In the genomic region with DNA sequence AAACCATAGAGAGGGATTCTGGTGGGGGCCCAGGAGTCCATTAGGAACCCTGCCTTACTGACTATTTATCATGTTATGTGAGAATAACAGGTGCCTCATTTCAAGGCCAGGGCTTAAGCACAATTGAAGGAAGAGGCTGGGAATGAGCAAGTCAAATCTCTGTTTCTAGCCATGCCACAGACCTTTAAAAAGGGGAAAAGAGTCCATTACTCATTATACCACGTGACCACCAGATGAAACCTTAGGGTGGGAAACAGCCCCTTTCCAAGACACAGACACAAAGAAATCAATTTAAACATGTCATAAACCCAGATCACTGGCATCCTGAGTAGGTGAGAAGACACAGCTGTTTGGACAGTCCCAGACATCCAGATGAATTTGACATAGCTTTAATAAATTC, we compare ENCODE assay signal across 14 cellular contexts. TPM values are rescaled to one million over a fixed set of nuclear protein-coding genes. Genes with fewer than 3 reads are reported as not detected.
DNase-seq lines count a peak whose midpoint lies in the region; ATAC-seq, FAIRE-seq and TF ChIP-seq lines count a peak whose summit lies in the region.
"Had no signal": no experiment of that assay in that cellular context is flagged by ENCODE, and none has a peak within 500 bp of the region (broad histone marks: within the 10 kb centered on the region; RNA-seq: fewer than 3 reads in every experiment).

No MANE protein-coding gene starts in this region.

- in situ Hi-C loops in GM12878 (cut with MboI): no loop called here

- H3K27ac ChIP-seq in GM12878 (ENCODE audit: control insufficient read depth, insufficient read depth) (no peak overlapping the region), mesendoderm (ENCODE audit: low read depth, low read length) (no peak overlapping the region)

- intact Hi-C loops in GM12878 (cut with micrococcal nuclease; ENCODE audit: unreplicated experiment): no loop called here

- no peak overlapping the region for H4K8ac ChIP-seq in mesendoderm (ENCODE audit: low read depth, low read length)

- no peaks in the 10 kb centered on the region for H3K79me1 ChIP-seq in mesendoderm (ENCODE audit: low read length)

- H3K27me3 ChIP-seq in GM12878 (replicated peaks in 1 of 2; ENCODE audit: control insufficient read depth in 2 of 2, insufficient read depth in 2 of 2, low read length in 1 of 2): no peaks in the 10 kb centered on the region
- no peaks in the 10 kb centered on the region for H3K27me3 ChIP-seq in mesendoderm (ENCODE audit: insufficient read depth, low read length, poor library complexity)
- H3K27me3 ChIP-seq: BE2C had no signal

- H3K9ac ChIP-seq in GM12878 (ENCODE audit: control insufficient read depth, insufficient read depth, low read length) (no peak overlapping the region), mesendoderm (ENCODE audit: low read length) (no peak overlapping the region)

- no peak overlapping the region for H3K27ac Mint-ChIP-seq in stimulated activated naive CD8-positive, alpha-beta T cell treated with anti-CD3 and anti-CD28 coated beads, Interleukin-15, amount 100 ng/mL, for 72 hours
- H3K27ac Mint-ChIP-seq: CD8-positive, alpha-beta T cell had no signal

- no peaks in the 10 kb centered on the region for H3K9me3 ChIP-seq in GM12878 (replicated peaks; ENCODE audit: control insufficient read depth, insufficient read depth, low read length)
- H3K9me3 ChIP-seq: BE2C had no signal

- H3K79me2 ChIP-seq in GM12878 (ENCODE audit: control insufficient read depth, insufficient read depth, low read length) (no peaks in the 10 kb centered on the region), mesendoderm (ENCODE audit: control insufficient read depth, insufficient read depth, low read length) (no peaks in the 10 kb centered on the region)

- H4K5ac ChIP-seq in mesendoderm (ENCODE audit: low read length): no peak overlapping the region

- RAD21 ChIA-PET in GM12878 (lab: Charles Lee; ENCODE audit: unreplicated experiment): interaction anchor here (1.2 kb wide), 1 partner anchor 9 kb away, joined by 3 read pairs; no protein-coding TSS in a partner anchor

- peaks cover 44% of the 10 kb centered on the region for H3K27me3 Mint-ChIP-seq in stimulated activated naive CD8-positive, alpha-beta T cell treated with anti-CD3 and anti-CD28 coated beads, Interleukin-15, amount 100 ng/mL, for 72 hours

- 0% methylated on average over 1 of the region's 1 CpG for WGBS in GM12878 (ENCODE audit: insufficient coverage, insufficient replicate concordance, low lambda C conversion rate, missing lambda C conversion rate)
- WGBS in mesendoderm (ENCODE audit: extremely low coverage, insufficient coverage, low lambda C conversion rate): no CpG with 5 or more reads among the region's 1 CpG

- H2BK15ac ChIP-seq in mesendoderm (replicated peaks; ENCODE audit: low read depth): peak overlapping the region; percentile 57

- no peak overlapping the region for H3K56ac ChIP-seq in mesendoderm (ENCODE audit: low read length)

- peak; percentile 43 for ATAC-seq in stimulated activated naive CD8-positive, alpha-beta T cell treated with anti-CD3 and anti-CD28 coated beads, Interleukin-15, Interleukin-2, amounts not matched to agents 100 U/mL and 50 U/mL, for 24 hours
- ATAC-seq in stimulated activated naive CD8-positive, alpha-beta T cell treated with anti-CD3 and anti-CD28 coated beads, Interleukin-15, amount 100 ng/mL, for 72 hours: no peak
- ATAC-seq in GM12878: no peak
- no peak for ATAC-seq in GM21717 (IDR thresholded peaks at IDR 0.05; ENCODE audit: unreplicated experiment)
- ATAC-seq in GM21381 (IDR thresholded peaks at IDR 0.05; ENCODE audit: unreplicated experiment): no peak
- ATAC-seq: CD8-positive, alpha-beta T cell had no signal

- H3K4me1 ChIP-seq in GM12878 (ENCODE audit: control insufficient read depth, insufficient read depth, low read length) (no peaks in the 10 kb centered on the region), mesendoderm (ENCODE audit: control insufficient read depth, low read depth, low read length) (peaks cover 4% of the 10 kb centered on the region)

- no peak overlapping the region for H3K23ac ChIP-seq in mesendoderm (ENCODE audit: low read length)

- H3K4me2 ChIP-seq in GM12878 (ENCODE audit: control insufficient read depth, insufficient read depth) (no peak overlapping the region), mesendoderm (ENCODE audit: low read length) (no peak overlapping the region)

- CTCF ChIA-PET in GM12878 (lab: Yijun Ruan, JAX): interaction anchor here (1.0 kb wide), 2 partner anchors 18 to 24 kb away, joined by 3 to 4 read pairs; no protein-coding TSS in a partner anchor

- no peak overlapping the region for H3K4me3 Mint-ChIP-seq in stimulated activated naive CD8-positive, alpha-beta T cell treated with anti-CD3 and anti-CD28 coated beads, Interleukin-15, amount 100 ng/mL, for 72 hours
- H3K4me3 Mint-ChIP-seq: CD8-positive, alpha-beta T cell had no signal

- TF ChIP-seq EP300 in GM12878 (IDR thresholded peaks at IDR 0.05; ENCODE audit: borderline replicate concordance in 1 of 2, control insufficient read depth in 1 of 2, low read depth in 2 of 2, low read length in 2 of 2): no peak

- H4K20me1 ChIP-seq in GM12878 (ENCODE audit: control insufficient read depth, insufficient read depth): no peaks in the 10 kb centered on the region

- no peak for TF ChIP-seq POLR2A in GM12878 (IDR thresholded peaks at IDR 0.05; ENCODE audit: low read depth, low read length)

- H3K4me1 Mint-ChIP-seq in stimulated activated naive CD8-positive, alpha-beta T cell treated with anti-CD3 and anti-CD28 coated beads, Interleukin-15, amount 100 ng/mL, for 72 hours: no peaks in the 10 kb centered on the region

- no TSS peak for BruUV-seq in GM12878 (replicated peaks; lab: Mats Ljungman, UMichigan)

- H2BK5ac ChIP-seq in mesendoderm (ENCODE audit: low read length): no peak overlapping the region

- no peak for TF ChIP-seq RAD21 in GM12878 (IDR thresholded peaks at IDR 0.05; ENCODE audit: insufficient read depth, low read depth, low read length)

- no peak overlapping the region for H2AFZ ChIP-seq in GM12878 (ENCODE audit: control insufficient read depth, low read depth, low read length)

- no peak overlapping the region for H2AK5ac ChIP-seq in mesendoderm (ENCODE audit: low read length)

- no peak for TF ChIP-seq CTCF in GM12878 (IDR thresholded peaks at IDR 0.05 in 2 of 3, conservative IDR thresholded peaks at IDR 0.05 in 1 of 3; ENCODE audit: control insufficient read depth in 2 of 3, extremely low read depth in 1 of 3, insufficient read depth in 1 of 3, low read depth in 3 of 3, low read length in 3 of 3)

- H3K4ac ChIP-seq in mesendoderm (ENCODE audit: low read depth, low read length): no peak overlapping the region

- SMC1A ChIA-PET in GM12878 (lab: Charles Lee; ENCODE audit: uncharacterized antibody, unreplicated experiment): interaction anchor here (1.0 to 1.2 kb wide), 3 partner anchors 8 to 39 kb away, joined by 3 to 6 read pairs (median 5); no protein-coding TSS in a partner anchor

- H3K4me3 ChIP-seq in GM12878 (no peak overlapping the region), mesendoderm (ENCODE audit: low read length) (no peak overlapping the region)

- no peak overlapping the region for H2BK120ac ChIP-seq in mesendoderm (ENCODE audit: low read depth, low read length)

- DNase-seq in stimulated activated naive CD8-positive, alpha-beta T cell treated with anti-CD3 and anti-CD28 coated beads, Interleukin-15, Interleukin-2, amounts not matched to agents 100 U/mL and 50 U/mL, for 24 hours: no peak
- DNase-seq in stimulated activated naive CD8-positive, alpha-beta T cell treated with anti-CD3 and anti-CD28 coated beads, Interleukin-15, amount 100 ng/mL, for 72 hours: no peak
- DNase-seq in GM12878 (ENCODE audit: low read depth, low spot score) (no peak), mesendoderm (no peak), LoVo (ENCODE audit: low spot score) (no peak)
- DNase-seq: CD8-positive, alpha-beta T cell; NCI-H82 had no signal

- no peak for FAIRE-seq in GM12878 (lab: Jason Lieb, UNC)
- FAIRE-seq: D721Med, G401.6, GM12892, H1 had no signal

- H3K18ac ChIP-seq in mesendoderm (ENCODE audit: low read length): no peak overlapping the region

- no peaks in the 10 kb centered on the region for H3K36me3 ChIP-seq in GM12878 (ENCODE audit: control insufficient read depth in 2 of 2, insufficient read depth in 2 of 2, low read length in 1 of 2)
- no peaks in the 10 kb centered on the region for H3K36me3 ChIP-seq in mesendoderm (ENCODE audit: control insufficient read depth, insufficient read depth, low read length)
- H3K36me3 ChIP-seq: BE2C had no signal

- POLR2A ChIA-PET in GM12878 (lab: Charles Lee): interaction anchor here (0.7 kb wide), 1 partner anchor 1059 kb away, joined by 6 read pairs; no protein-coding TSS in a partner anchor

- no peaks in the 10 kb centered on the region for H3K9me3 Mint-ChIP-seq in stimulated activated naive CD8-positive, alpha-beta T cell treated with anti-CD3 and anti-CD28 coated beads, Interleukin-15, amount 100 ng/mL, for 72 hours
- H3K9me3 Mint-ChIP-seq: CD8-positive, alpha-beta T cell had no signal

TF ChIP-seq in GM12878, 131 proteins besides CTCF, POLR2A, EP300 and RAD21 (continues in another document):
- peak; percentile 64; the same call in 1 of the 2 replicates for TF ChIP-seq RAD51 (IDR thresholded peaks at IDR 0.05)

RNA-seq across cellular contexts. Expression of a gene that starts 39.5 kb away (rescaled TPM):
- total RNA-seq in GM12878 (2013; cell fraction: nucleolus; rRNA removed): 107 and 113 TPM in 2 replicates
- 29.6 and 40.7 TPM in 2 replicates for total RNA-seq in GM12878 (2014; rRNA removed)
- total RNA-seq in GM12878 (2014; rRNA removed; fragmentation: Illumina TruSeq; extraction: Trizol): 98.4 and 103 TPM in 2 replicates
- total RNA-seq in GM12878 (2021): 69.8 and 73.1 TPM in 2 replicates
- 25.6 TPM for polyA plus RNA-seq in GM12878 (2011; ENCODE audit: low read depth)
- polyA plus RNA-seq in GM12878 (2011; rRNA removed): 61.6 and 119 TPM in 2 replicates
- 10.9 and 13.6 TPM in 2 replicates for polyA plus RNA-seq in GM12878 (2011; cell fraction: cytosol; rRNA removed)
- 50.4 and 53.7 TPM in 2 replicates for polyA plus RNA-seq in GM12878 (2011; cell fraction: nucleus; rRNA removed)
- 35.8 and 43.2 TPM in 2 replicates for polyA plus RNA-seq in GM12878 (2012)
- 76.1 and 89.3 TPM in 2 replicates for polyA plus RNA-seq in GM12878 (2014; fragmentation: Illumina TruSeq; extraction: Trizol)
- polyA plus RNA-seq in GM12878 (2014; fragmentation: Nextera tagmentation; extraction: Ambion mirVana): 10 to 100 TPM; 74.4 to 81.0 TPM
- 44.0 and 62.1 TPM in 2 replicates for polyA plus RNA-seq in GM12878 (2014; rRNA removed)
- 10 to 100 TPM; 80.9 to 85.7 TPM for polyA plus RNA-seq in GM12878 (2016; fragmentation: Nextera tagmentation; extraction: Ambion mirVana)
- 25.9 and 46.3 TPM in 2 replicates for polyA minus RNA-seq in GM12878 (2011; rRNA and poly(A)+ RNA removed)
- 10.6 and 14.0 TPM in 2 replicates for polyA minus RNA-seq in GM12878 (2011; cell fraction: cytosol; rRNA and poly(A)+ RNA removed)
- polyA minus RNA-seq in GM12878 (2011; cell fraction: nucleus; rRNA and poly(A)+ RNA removed): 46.4 and 62.6 TPM in 2 replicates
- polyA plus RNA-seq in mesendoderm (2013, experiment 1 of 2): 126 TPM
- 130 TPM for polyA plus RNA-seq in mesendoderm (2013, experiment 2 of 2)
